Comparison of ENCODE assay signal across 8 cellular contexts in genomic region chr2:120344991-120345975, GRCh38. TPM values are rescaled to one million over a fixed set of nuclear protein-coding genes. Genes with fewer than 3 reads are reported as not detected.
DNase-seq lines count a peak whose midpoint lies in the region; ATAC-seq and TF ChIP-seq lines count a peak whose summit lies in the region.

No MANE protein-coding gene starts in this region.

- WGBS in testis, 2 donors, result 0 to 1% methylated on average over 16 to 92 of the region's 146 CpGs

- in situ Hi-C loops in Caki2 (cut with HindIII; ENCODE audit: low pct_unique_long_range_greater_than_20kb, low sequenced_read_pairs), result no loop called here

- intact Hi-C loops in testis (cut with DNase I; ENCODE audit: low total_unique reads), result loop anchor here (5.0 kb wide), 1 partner anchor 337 kb away; no protein-coding TSS in a partner anchor

- H3K9ac ChIP-seq in KMS-11, result no peak overlapping the region

- H3K27ac ChIP-seq in KMS-11 (no peak overlapping the region), testis (peak overlapping the region; percentile 83 to 84)

- H3K4me3 ChIP-seq in KMS-11 (IDR thresholded peaks at IDR 0.05; ENCODE audit: insufficient read depth, low read depth, low read length) (no peak overlapping the region), testis (peak overlapping the region; percentile 55 to 66)

- H3K4me1 ChIP-seq in KMS-11 (ENCODE audit: low read depth, poor library complexity, severe bottlenecking) (no peaks in the 10 kb centered on the region), testis (peaks cover 13% of the 10 kb centered on the region)

- H4K20me1 ChIP-seq in KMS-11 (ENCODE audit: insufficient read depth), result no peaks in the 10 kb centered on the region

- ATAC-seq in GM18519 (IDR thresholded peaks at IDR 0.05; ENCODE audit: low FRiP score, unreplicated experiment), result no peak

- H3K36me3 ChIP-seq in KMS-11 (ENCODE audit: insufficient read depth) (no peaks in the 10 kb centered on the region), testis (ENCODE audit: low read depth, missing control alignments) (no peaks in the 10 kb centered on the region)

- no peak for TF ChIP-seq POLR2A in testis (IDR thresholded peaks at IDR 0.05)
- no peak for TF ChIP-seq POLR2A in erythroblast (IDR thresholded peaks at IDR 0.05; ENCODE audit: low read length)

- no peak for TF ChIP-seq CTCF in KMS-11 (conservative IDR thresholded peaks at IDR 0.05; ENCODE audit: low read depth, low read length)
- TF ChIP-seq CTCF in testis (IDR thresholded peaks at IDR 0.05), result no peak

- no peak overlapping the region for H3K4me2 ChIP-seq in KMS-11

- H3K27me3 ChIP-seq in KMS-11 (ENCODE audit: insufficient read depth, low read depth), result peaks cover 7% of the 10 kb centered on the region; the same call in 1 of the 2 replicates
- H3K27me3 ChIP-seq in testis, result no peaks in the 10 kb centered on the region

- H3K9me3 ChIP-seq in testis, result no peaks in the 10 kb centered on the region

- no peaks in the 10 kb centered on the region for H3K79me2 ChIP-seq in KMS-11 (ENCODE audit: insufficient read depth, low read depth)

- DNase-seq in Caki2 (ENCODE audit: low read depth), result peak; percentile 61
- peak; percentile 65 for DNase-seq in astrocyte of the hippocampus (ENCODE audit: low read depth, low spot score)
- peak; percentile 25 for DNase-seq in kidney tubule cell (ENCODE audit: low spot score)
- no peak for DNase-seq in testis
- no peak for DNase-seq in foreskin melanocyte
- no peak for DNase-seq in erythroblast (lab: John Stamatoyannopoulos, UW)

- H2AFZ ChIP-seq in KMS-11 (ENCODE audit: low read depth), result peak overlapping the region; percentile 47; the same call in 1 of the 2 replicates

RNA-seq across cellular contexts. Expression of gene INHBB, which starts 0.7 kb away (rescaled TPM):
- 48.3 and 52.0 TPM in 2 replicates for total RNA-seq in Caki2 (2014; rRNA removed; shearing (Covaris generic); ENCODE audit: low replicate concordance)
- 100 to 1,000 TPM in 1 of 2 donors, 10 to 100 TPM in 1; 55.4 to 123 TPM for total RNA-seq in testis
- polyA plus RNA-seq in testis (ENCODE audit: insufficient read depth, low read depth, low replicate concordance), result 46.1 TPM

Comparison
In these comparisons a context has a peak if more than half of its experiments do, and no peak if none do; other contexts are left out.
1. DNase-seq: peak in Caki2 (single experiment), astrocyte of the hippocampus (single experiment) and kidney tubule cell (single experiment); none in testis (single experiment), foreskin melanocyte (single experiment) and erythroblast (0 of 2).